In the genomic region with DNA sequence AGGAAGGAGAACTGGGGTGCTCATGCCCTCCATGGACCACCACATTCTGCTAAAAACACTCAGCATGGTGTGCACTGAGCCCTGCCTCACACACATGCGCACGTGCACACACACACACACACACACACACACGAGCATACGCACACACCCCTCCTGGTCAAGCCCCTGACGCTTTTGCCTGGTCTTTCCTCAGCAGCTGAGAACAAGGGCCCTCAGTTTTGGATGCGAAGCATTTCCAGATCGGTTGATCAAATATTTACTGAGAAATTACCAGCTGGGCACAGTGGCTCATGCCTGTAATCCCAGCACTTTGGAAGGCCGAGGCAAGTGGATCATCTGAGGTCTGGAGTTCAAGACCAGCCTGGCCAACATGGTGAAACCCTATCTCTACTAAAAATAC, we compare ENCODE assay signal across 17 cellular contexts.
"Had no signal": no experiment of that assay in that cellular context is flagged by ENCODE, and none has a peak within 500 bp of the region (broad histone marks: within the 10 kb centered on the region; RNA-seq: fewer than 3 reads in every experiment).

No MANE protein-coding gene starts in this region.

- H3K36me3 ChIP-seq: brain microvascular endothelial cell, left ventricle myocardium inferior had no signal

- DNase-seq: activated B cell treated with CpG ODN at 0.5 μM for 24 hours; activated CD4-positive, alpha-beta T cell treated with anti-CD3 and anti-CD28 coated beads for 36 hours; activated CD4-positive, alpha-beta T cell treated with anti-CD3 and anti-CD28 coated beads, Interleukin-2, amount 50 U/mL, for 48 hours; activated CD8-positive, alpha-beta memory T cell treated with anti-CD3 and anti-CD28 coated beads, Interleukin-2, amount 50 U/mL, for 48 hours; activated naive CD4-positive, alpha-beta T cell treated with anti-CD3 and anti-CD28 coated beads, Interleukin-2, amount 50 U/mL, for 16 hours; activated T-cell treated with anti-CD3 and anti-CD28 coated beads, Interleukin-2, amount 50 U/mL, for 48 hours; brain microvascular endothelial cell; caudate nucleus; effector memory CD4-positive, alpha-beta T cell; foreskin melanocyte; kidney glomerular epithelial cell; left ventricle myocardium inferior; mammary epithelial cell; retina; stimulated activated CD4-positive, alpha-beta T cell treated with anti-CD3 and anti-CD28 coated beads, Interleukin-4, amount 100 ng/mL, for 1 hour; stimulated activated naive CD8-positive, alpha-beta T cell treated with anti-CD3 and anti-CD28 coated beads, Interleukin-15, Interleukin-2, amounts not matched to agents 100 U/mL and 50 U/mL, for 24 hours had no signal

- H3K27ac ChIP-seq: brain microvascular endothelial cell, left ventricle myocardium inferior had no signal

- H3K4me1 ChIP-seq: left ventricle myocardium inferior had no signal

- ATAC-seq: activated CD4-positive, alpha-beta T cell treated with anti-CD3 and anti-CD28 coated beads for 36 hours; esophagus mucosa; stimulated activated naive CD8-positive, alpha-beta T cell treated with anti-CD3 and anti-CD28 coated beads, Interleukin-15, Interleukin-2, amounts not matched to agents 100 U/mL and 50 U/mL, for 24 hours had no signal

- H3K4me3 ChIP-seq: left ventricle myocardium inferior had no signal

- H3K27me3 ChIP-seq: brain microvascular endothelial cell had no signal
